ENCODE assay signal across 29 cellular contexts in genomic region chr6:22326500-22326899, GRCh38. TPM values are rescaled to one million over a fixed set of nuclear protein-coding genes. Genes with fewer than 3 reads are reported as not detected.
"Had no signal": no experiment of that assay in that cellular context is flagged by ENCODE, and none has a peak within 500 bp of the region (broad histone marks: within the 10 kb centered on the region; RNA-seq: fewer than 3 reads in every experiment).

No MANE protein-coding gene starts in this region.

- DNase-seq: activated CD4-positive, alpha-beta memory T cell treated with anti-CD3 and anti-CD28 coated beads for 36 hours; activated CD4-positive, alpha-beta T cell treated with anti-CD3 and anti-CD28 coated beads, Interleukin-2, amount 10 ng/mL, durations not matched to agents 7 days and 5 days; activated CD4-positive, CD25-positive, alpha-beta regulatory T cell; activated CD8-positive, alpha-beta memory T cell treated with anti-CD3 and anti-CD28 coated beads for 24 hours; activated effector memory CD4-positive, alpha-beta T cell treated with anti-CD3 and anti-CD28 coated beads, Interleukin-2, amount 50 U/mL, for 16 hours; activated naive CD4-positive, alpha-beta T cell treated with anti-CD3 and anti-CD28 coated beads, Interleukin-2, amount 10 ng/mL, durations not matched to agents 7 days and 5 days; activated naive CD8-positive, alpha-beta T cell treated with anti-CD3 and anti-CD28 coated beads for 36 hours; activated T-cell treated with anti-CD3 and anti-CD28 coated beads, Interleukin-2, amount 50 U/mL, for 4 hours; brain microvascular endothelial cell; NCI-H1092; NCI-H1417; NCI-H1930; NCI-H2171; NCI-H2227 treated with DMSO at 0.1 percent for 48 hours; NCI-H526 treated with DMSO at 0.1 percent for 48 hours; NCI-H82; NK-92 treated with Interleukin-12 subunit alpha and Interleukin-12 subunit beta, amount 100 ng/mL, for 24 hours; OCI-M1; Peyer's patch; Right ventricle myocardium superior; SJCRH30; T-cell; T-helper 2 cell had no signal

- H3K36me3 ChIP-seq: brain microvascular endothelial cell, cardiac muscle cell, Peyer's patch, SJCRH30 had no signal

- H3K27me3 ChIP-seq: brain microvascular endothelial cell, cardiac muscle cell, Peyer's patch, SJCRH30 had no signal

- H3K27ac ChIP-seq: brain microvascular endothelial cell, cardiac muscle cell, KMS-11, Peyer's patch, RWPE1, SJCRH30, VCaP had no signal

- H3K9me3 ChIP-seq: Peyer's patch, SJCRH30 had no signal

- H3K4me2 ChIP-seq: KMS-11 had no signal

- H3K9ac ChIP-seq: KMS-11 had no signal

- H3K4me3 ChIP-seq: cardiac muscle cell, Peyer's patch, SJCRH30 had no signal

- ATAC-seq: activated T-cell treated with anti-CD3 and anti-CD28 coated beads, Interleukin-2, amount 50 U/mL, for 4 hours; T-cell had no signal

- H3K4me1 ChIP-seq: Peyer's patch, SJCRH30 had no signal

RNA-seq across cellular contexts. Expression of gene PRL, which starts 29.7 kb away (rescaled TPM):
- total RNA-seq: activated CD4-positive, alpha-beta memory T cell treated with anti-CD3 and anti-CD28 coated beads for 36 hours; activated CD4-positive, alpha-beta T cell treated with anti-CD3 and anti-CD28 coated beads, Interleukin-2, amount 10 ng/mL, durations not matched to agents 7 days and 5 days; activated naive CD8-positive, alpha-beta T cell treated with anti-CD3 and anti-CD28 coated beads for 36 hours; cardiac muscle cell; MCF 10A; NCI-H460; Peyer's patch; Right ventricle myocardium superior had no signal
- polyA plus RNA-seq: cardiac muscle cell had no signal
